Comparison of ENCODE assay signal across 15 cellular contexts in genomic region chr3:167742338-167742737, GRCh38. TPM values are rescaled to one million over a fixed set of nuclear protein-coding genes. Genes with fewer than 3 reads are reported as not detected.
DNase-seq lines count a peak whose midpoint lies in the region; ATAC-seq and TF ChIP-seq lines count a peak whose summit lies in the region.
"Had no signal": no experiment of that assay in that cellular context is flagged by ENCODE, and none has a peak within 500 bp of the region (broad histone marks: within the 10 kb centered on the region; RNA-seq: fewer than 3 reads in every experiment).

No MANE protein-coding gene starts in this region.

- intact Hi-C loops in heart right ventricle (cut with DNase I): loop anchor here in 1 of 10 donors (10.0 kb wide), 1 partner anchor 142 kb away; no protein-coding TSS in a partner anchor

- H2AFZ ChIP-seq in GM23248: peak overlapping the region; percentile 28; the same call in 1 of the 2 replicates

- 28 to 35% methylated on average over 2 of the region's 2 CpGs for WGBS in GM23248 (ENCODE audit: low coverage in 1 of 2, low lambda C conversion rate in 2 of 2, missing lambda C conversion rate in 2 of 2), 2 experiments
- WGBS in heart right ventricle, 2 donors: 83 to 84% methylated on average over 2 of the region's 2 CpGs

- no peak for DNase-seq in GM23248
- peak; percentile 85 for DNase-seq in SK-MEL-5 (ENCODE audit: low read depth, low spot score)
- DNase-seq in foreskin melanocyte: peak; percentile 51
- DNase-seq in myocyte (ENCODE audit: low read depth): peak; percentile 5
- DNase-seq in heart right ventricle: no peak
- no peak for DNase-seq in NCI-H1092 treated with DMSO at 0.1 percent for 48 hours (lab: John Stamatoyannopoulos, UW)
- DNase-seq in middle frontal gyrus (ENCODE audit: extremely low spot score, low spot score): no peak
- DNase-seq: AML-193; NCI-H1417; NCI-H1694 treated with DMSO at 0.1 percent for 48 hours; NK-92 treated with Interleukin-12 subunit alpha and Interleukin-12 subunit beta, amount 100 ng/mL, for 24 hours; SIG-M5 had no signal

- no peak for ATAC-seq in heart right ventricle
- ATAC-seq in HG03139 (IDR thresholded peaks at IDR 0.05; ENCODE audit: unreplicated experiment): no peak
- ATAC-seq: Panc1 had no signal

- H3K79me2 ChIP-seq in GM23248 (ENCODE audit: insufficient read depth): no peaks in the 10 kb centered on the region

- no peaks in the 10 kb centered on the region for H3K9me2 ChIP-seq in GM23248 (ENCODE audit: insufficient read depth)

- TF ChIP-seq CTCF in heart right ventricle (IDR thresholded peaks at IDR 0.05): no peak

- H3K36me3 ChIP-seq in GM23248 (ENCODE audit: low read depth) (no peaks in the 10 kb centered on the region), heart right ventricle (no peaks in the 10 kb centered on the region)

- H3K9ac ChIP-seq in GM23248: no peak overlapping the region

- H3F3A ChIP-seq in GM23248 (ENCODE audit: insufficient read depth): no peaks in the 10 kb centered on the region

- H3K9me3 ChIP-seq in GM23248 (ENCODE audit: low read depth) (no peaks in the 10 kb centered on the region), heart right ventricle (no peaks in the 10 kb centered on the region)

- in situ Hi-C loops in GM23248 (cut with MboI): no loop called here
- in situ Hi-C loops in SK-MEL-5 (cut with HindIII; ENCODE audit: low pct_unique_long_range_greater_than_20kb, low sequenced_read_pairs): no loop called here

- H3K27ac ChIP-seq in GM23248: no peak overlapping the region
- H3K27ac ChIP-seq in heart right ventricle: no peak overlapping the region
- H3K27ac ChIP-seq: C4-2B had no signal

- H3K4me3 ChIP-seq in GM23248 (no peak overlapping the region), heart right ventricle (no peak overlapping the region)

- H3K4me2 ChIP-seq in GM23248 (ENCODE audit: unreplicated experiment): no peak overlapping the region

- no peaks in the 10 kb centered on the region for H4K20me1 ChIP-seq in GM23248 (ENCODE audit: insufficient read depth)

- H3K27me3 ChIP-seq in GM23248 (replicated peaks; ENCODE audit: insufficient read depth): no peaks in the 10 kb centered on the region
- no peaks in the 10 kb centered on the region for H3K27me3 ChIP-seq in heart right ventricle

- H3K4me1 ChIP-seq in GM23248 (ENCODE audit: insufficient read depth) (no peaks in the 10 kb centered on the region), heart right ventricle (no peaks in the 10 kb centered on the region)

RNA-seq across cellular contexts. Expression of gene SERPINI1, which starts 6.8 kb away (rescaled TPM):
- 7.3 and 25.3 TPM in 2 replicates for total RNA-seq in GM23248 (2014; rRNA removed; shearing (Covaris generic))
- polyA plus RNA-seq in GM23248 (2016; fragmentation: Nextera tagmentation; extraction: Ambion mirVana): 9.8 and 10.2 TPM in 2 replicates
- total RNA-seq in SK-MEL-5 (2014; rRNA removed; shearing (Covaris generic)): 14.4 and 14.6 TPM in 2 replicates
- 4.6 and 7.6 TPM in 2 replicates for polyA plus RNA-seq in SK-MEL-5 (2015; cell fraction: cytosol; rRNA removed)
- polyA plus RNA-seq in SK-MEL-5 (2015; cell fraction: nucleus; rRNA removed): 3.1 and 5.6 TPM in 2 replicates
- total RNA-seq in myocyte: 1.6 and 2.5 TPM in 2 replicates
- polyA plus RNA-seq in myocyte (2012): 0.32 TPM
- total RNA-seq in heart right ventricle: 10 to 100 TPM in 6 of 10 donors, 1 to 10 TPM in 4; 4.5 to 17.1 (median 11.3) TPM
- polyA plus RNA-seq in heart right ventricle: 1 to 10 TPM; 8.4 to 9.4 TPM

RNA-seq across cellular contexts. Expression of gene PDCD10, which starts 7.6 kb away (rescaled TPM):
- total RNA-seq in GM23248 (2014; rRNA removed; shearing (Covaris generic)): 37.6 and 61.7 TPM in 2 replicates
- 70.3 and 71.6 TPM in 2 replicates for polyA plus RNA-seq in GM23248 (2016; fragmentation: Nextera tagmentation; extraction: Ambion mirVana)
- 111 and 135 TPM in 2 replicates for total RNA-seq in SK-MEL-5 (2014; rRNA removed; shearing (Covaris generic))
- 61.8 and 64.3 TPM in 2 replicates for polyA plus RNA-seq in SK-MEL-5 (2015; cell fraction: cytosol; rRNA removed)
- 26.3 and 28.4 TPM in 2 replicates for polyA plus RNA-seq in SK-MEL-5 (2015; cell fraction: nucleus; rRNA removed)
- 27.2 and 30.1 TPM in 2 replicates for total RNA-seq in myocyte
- 18.8 TPM for polyA plus RNA-seq in myocyte (2012)
- 10 to 100 TPM; 28.3 to 44.3 (median 38.1) TPM for total RNA-seq in heart right ventricle
- 10 to 100 TPM; 12.8 to 46.6 TPM for polyA plus RNA-seq in heart right ventricle

Comparison
In these comparisons a context has a peak if more than half of its experiments do, and no peak if none do; other contexts are left out.
1. DNase-seq: peak in SK-MEL-5 (single experiment), foreskin melanocyte (single experiment) and myocyte (single experiment); none in GM23248 (single experiment), heart right ventricle (0 of 2), NCI-H1092 treated with DMSO at 0.1 percent for 48 hours (single experiment) and middle frontal gyrus (single experiment).